In the genomic region with DNA sequence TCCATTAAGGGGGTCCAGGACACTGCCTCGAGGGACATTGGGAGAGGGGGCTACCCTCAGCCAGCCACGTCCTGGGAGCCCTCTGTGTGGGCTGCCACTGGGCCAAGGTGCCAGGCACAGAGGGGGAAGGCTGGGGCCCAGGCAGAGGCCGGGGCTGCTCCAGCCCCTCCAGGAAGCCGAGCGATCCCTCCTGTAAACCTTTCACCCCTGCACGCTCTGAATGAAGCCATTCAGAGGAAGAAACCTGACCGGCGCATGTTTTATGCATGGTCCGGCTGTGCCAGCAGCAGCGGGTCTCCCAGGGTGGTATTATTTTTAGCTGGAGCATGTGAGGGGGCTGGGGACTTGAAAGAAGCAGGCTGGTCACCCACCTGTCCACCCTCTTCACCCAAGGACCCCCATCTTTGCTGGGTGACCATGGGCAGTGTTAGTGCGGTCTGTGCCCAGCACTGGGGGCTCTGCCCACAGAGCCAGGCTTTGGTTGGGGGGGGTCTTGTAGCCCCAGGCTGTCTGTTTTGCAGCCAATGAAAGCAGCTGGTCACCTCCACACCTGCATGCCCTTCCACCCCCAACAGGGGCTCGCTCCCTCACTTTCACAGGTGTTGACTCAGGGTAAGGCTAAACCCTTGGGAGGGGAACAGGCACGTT, we compare ENCODE assay signal across 24 cellular contexts.
"Had no signal": no experiment of that assay in that cellular context is flagged by ENCODE, and none has a peak within 500 bp of the region (broad histone marks: within the 10 kb centered on the region; RNA-seq: fewer than 3 reads in every experiment).

No MANE protein-coding gene starts in this region.

- H3K4me3 ChIP-seq: breast epithelium, SJCRH30 had no signal

- H3K4me1 Mint-ChIP-seq: activated CD4-positive, alpha-beta memory T cell treated with anti-CD3 and anti-CD28 coated beads, Interleukin-2, amount 10 ng/mL, durations not matched to agents 7 days and 5 days; activated naive CD4-positive, alpha-beta T cell treated with anti-CD3 and anti-CD28 coated beads, Interleukin-2, amount 50 U/mL, for 24 hours had no signal

- ATAC-seq: activated CD4-positive, alpha-beta T cell treated with anti-CD3 and anti-CD28 coated beads for 36 hours; activated T-helper 17 cell treated with anti-CD3 and anti-CD28 coated beads, Interleukin-2, amount 50 U/mL, for 72 hours had no signal

- H3K4me3 Mint-ChIP-seq: activated CD4-positive, alpha-beta memory T cell treated with anti-CD3 and anti-CD28 coated beads, Interleukin-2, amount 10 ng/mL, durations not matched to agents 7 days and 5 days; activated CD4-positive, alpha-beta T cell treated with anti-CD3 and anti-CD28 coated beads for 36 hours; activated naive CD4-positive, alpha-beta T cell treated with anti-CD3 and anti-CD28 coated beads, Interleukin-2, amount 50 U/mL, for 24 hours; activated T-helper 17 cell treated with anti-CD3 and anti-CD28 coated beads, Interleukin-2, amount 50 U/mL, for 72 hours had no signal

- H3K9me3 ChIP-seq: SJCRH30, SK-N-SH had no signal

- H3K9me3 Mint-ChIP-seq: activated naive CD4-positive, alpha-beta T cell treated with anti-CD3 and anti-CD28 coated beads, Interleukin-2, amount 50 U/mL, for 24 hours had no signal

- H3K27me3 Mint-ChIP-seq: activated CD4-positive, alpha-beta T cell treated with anti-CD3 and anti-CD28 coated beads for 36 hours had no signal

- H3K27ac ChIP-seq: breast epithelium, RWPE1, SJCRH30, VCaP had no signal

- H3K27me3 ChIP-seq: breast epithelium had no signal

- H3K36me3 ChIP-seq: breast epithelium, SJCRH30 had no signal

- H3K27ac Mint-ChIP-seq: activated CD4-positive, alpha-beta memory T cell treated with anti-CD3 and anti-CD28 coated beads, Interleukin-2, amount 10 ng/mL, durations not matched to agents 7 days and 5 days; activated CD4-positive, alpha-beta T cell treated with anti-CD3 and anti-CD28 coated beads for 36 hours; activated naive CD4-positive, alpha-beta T cell treated with anti-CD3 and anti-CD28 coated beads, Interleukin-2, amount 50 U/mL, for 24 hours; activated T-helper 17 cell treated with anti-CD3 and anti-CD28 coated beads, Interleukin-2, amount 50 U/mL, for 72 hours had no signal

- H3K4me1 ChIP-seq: breast epithelium, SJCRH30 had no signal

- DNase-seq: activated CD4-positive, alpha-beta memory T cell treated with anti-CD3 and anti-CD28 coated beads, Interleukin-2, amount 10 ng/mL, durations not matched to agents 7 days and 5 days; activated CD4-positive, alpha-beta T cell treated with anti-CD3 and anti-CD28 coated beads for 36 hours; activated CD4-positive, alpha-beta T cell treated with anti-CD3 and anti-CD28 coated beads, Interleukin-2, amount 50 U/mL, for 1 hour; activated T-cell treated with anti-CD3 and anti-CD28 coated beads for 4 hours; activated T-cell treated with anti-CD3 and anti-CD28 coated beads, Interleukin-2, amount 50 U/mL, for 48 hours; aorta; central memory CD4-positive, alpha-beta T cell; KG1; NCI-H1092; NCI-H1417; NCI-H1694 treated with DMSO at 0.1 percent for 48 hours; NCI-H2081; NCI-H446; NCI-H524; NCI-H748 treated with DMSO at 0.1 percent for 48 hours; Right ventricle myocardium superior; SJCRH30; SK-N-SH; T-helper 1 cell had no signal
